ENCODE assay signal across 20 cellular contexts in genomic region chr5:127385936-127386335, GRCh38.
"Had no signal": no experiment of that assay in that cellular context is flagged by ENCODE, and none has a peak within 500 bp of the region (broad histone marks: within the 10 kb centered on the region; RNA-seq: fewer than 3 reads in every experiment).

No MANE protein-coding gene starts in this region.

- H3K27me3 ChIP-seq: foreskin keratinocyte, hepatocyte, spleen, stomach, transverse colon had no signal

- H3K4me3 Mint-ChIP-seq: dendritic cell treated with granulocyte-macrophage colony-stimulating factor and Interleukin-4, amounts not matched to agents 40 ng/mL and 50 ng/mL, for 4 days; naive B cell; nephron had no signal

- ATAC-seq: foreskin keratinocyte, left colon, left ventricle myocardium superior, sciatic nerve had no signal

- H3K9me3 Mint-ChIP-seq: dendritic cell treated with granulocyte-macrophage colony-stimulating factor and Interleukin-4, amounts not matched to agents 40 ng/mL and 50 ng/mL, for 4 days; naive B cell; nephron had no signal

- H3K9me3 ChIP-seq: spleen, stomach, thoracic aorta, transverse colon had no signal

- H3K27ac Mint-ChIP-seq: dendritic cell treated with granulocyte-macrophage colony-stimulating factor and Interleukin-4, amounts not matched to agents 40 ng/mL and 50 ng/mL, for 4 days; naive B cell; nephron had no signal

- H3K4me1 ChIP-seq: foreskin keratinocyte, spleen, stomach, transverse colon had no signal

- H3K27ac ChIP-seq: foreskin keratinocyte, hepatocyte, spleen, stomach, thoracic aorta, transverse colon had no signal

- H3K4me3 ChIP-seq: hepatocyte, lung, spleen, stomach, thoracic aorta, transverse colon had no signal

- DNase-seq: erythroblast; foreskin keratinocyte; head of caudate nucleus; left colon; left ventricle myocardium superior; mesendoderm; naive B cell; spleen; stimulated activated CD4-positive, alpha-beta T cell treated with anti-CD3 and anti-CD28 coated beads, Interleukin-15, amount 100 ng/mL, for 24 hours; stimulated activated CD4-positive, alpha-beta T cell treated with anti-CD3 and anti-CD28 coated beads, Interleukin-2, amount 100 ng/mL, for 24 hours; stimulated activated naive CD4-positive, alpha-beta T cell; stomach; substantia nigra; transverse colon had no signal

- H3K79me2 ChIP-seq: hepatocyte had no signal

- H3K27me3 Mint-ChIP-seq: dendritic cell treated with granulocyte-macrophage colony-stimulating factor and Interleukin-4, amounts not matched to agents 40 ng/mL and 50 ng/mL, for 4 days had no signal

- H3K4me2 ChIP-seq: hepatocyte had no signal

- H2AFZ ChIP-seq: hepatocyte had no signal

- H3K36me3 ChIP-seq: spleen, stomach, thoracic aorta, transverse colon had no signal

- H3K36me3 Mint-ChIP-seq: naive B cell had no signal

- H3K4me1 Mint-ChIP-seq: naive B cell, nephron had no signal
